Comparison of ENCODE assay signal across 12 cellular contexts in genomic region chr17:80599546-80600305, GRCh38. TPM values are rescaled to one million over a fixed set of nuclear protein-coding genes. Genes with fewer than 3 reads are reported as not detected.
DNase-seq lines count a peak whose midpoint lies in the region; ATAC-seq, FAIRE-seq and TF ChIP-seq lines count a peak whose summit lies in the region.
"Had no signal": no experiment of that assay in that cellular context is flagged by ENCODE, and none has a peak within 500 bp of the region (broad histone marks: within the 10 kb centered on the region; RNA-seq: fewer than 3 reads in every experiment).

No MANE protein-coding gene starts in this region.

- no peak overlapping the region for H3K9ac ChIP-seq in DND-41 (ENCODE audit: low read depth, low read length)

- peaks cover 65% of the 10 kb centered on the region for H3K4me1 Mint-ChIP-seq in activated CD8-positive, alpha-beta memory T cell treated with anti-CD3 and anti-CD28 coated beads, Interleukin-2, amount 10 ng/mL, durations not matched to agents 7 days and 5 days

- POLR2A ChIA-PET in A549 (lab: Yijun Ruan, JAX): no interaction called here

- no peak for TF ChIP-seq CTCF in A549 (IDR thresholded peaks at IDR 0.05)
- no peak for TF ChIP-seq CTCF in DND-41 (IDR thresholded peaks at IDR 0.05; ENCODE audit: borderline replicate concordance, extremely low read depth, low read length, poor library complexity, severe bottlenecking)
- no peak for TF ChIP-seq CTCF in esophagus muscularis mucosa (IDR thresholded peaks at IDR 0.05)

- peak; percentile 83 to 88 for ATAC-seq in A549
- no peak for ATAC-seq in DND-41 (ENCODE audit: insufficient read depth, low read depth)
- ATAC-seq in activated CD8-positive, alpha-beta memory T cell treated with anti-CD3 and anti-CD28 coated beads, Interleukin-2, amount 10 ng/mL, durations not matched to agents 7 days and 5 days: no peak
- peak; percentile 98 for ATAC-seq in left colon
- ATAC-seq in GM18868 (IDR thresholded peaks at IDR 0.05; ENCODE audit: unreplicated experiment): no peak
- ATAC-seq in GM18502 (IDR thresholded peaks at IDR 0.05; ENCODE audit: poor library complexity, unreplicated experiment): no peak

- TF ChIP-seq RAD21 in A549 (conservative IDR thresholded peaks at IDR 0.05 in 1 of 2, IDR thresholded peaks at IDR 0.05 in 1 of 2): no peak

- CTCF ChIA-PET in A549 (lab: Yijun Ruan, JAX): interaction anchor here (1.0 to 1.3 kb wide), 3 partner anchors 13 to 15 kb away, joined by 3 to 4 read pairs (median 3); no protein-coding TSS in a partner anchor
- CTCF ChIA-PET in activated CD8-positive, alpha-beta memory T cell treated with anti-CD3 and anti-CD28 coated beads, Interleukin-2, amount 10 ng/mL, durations not matched to agents 7 days and 5 days (lab: Charles Lee): interaction anchor here (1.4 kb wide), 1 partner anchor 24 kb away, joined by 4 read pairs; no protein-coding TSS in a partner anchor

- DNase-seq in A549 (ENCODE audit: low read depth in 1 of 2, low spot score in 1 of 2): peak; percentile 34 to 69
- DNase-seq in DND-41: no peak
- DNase-seq in activated CD8-positive, alpha-beta memory T cell treated with anti-CD3 and anti-CD28 coated beads, Interleukin-2, amount 10 ng/mL, durations not matched to agents 7 days and 5 days: no peak
- DNase-seq in left colon: peak; percentile 76 to 85
- DNase-seq in esophagus muscularis mucosa (ENCODE audit: extremely low spot score): no peak
- no peak for DNase-seq in SKM-1 treated with dmso at 0.1 percent for 144 hours (lab: John Stamatoyannopoulos, UW; ENCODE audit: unreplicated experiment)
- DNase-seq: brain microvascular endothelial cell, MG63, naive B cell had no signal

- H3K4me3 Mint-ChIP-seq in activated CD8-positive, alpha-beta memory T cell treated with anti-CD3 and anti-CD28 coated beads, Interleukin-2, amount 10 ng/mL, durations not matched to agents 7 days and 5 days: no peak overlapping the region

- no peaks in the 10 kb centered on the region for H3K27me3 Mint-ChIP-seq in activated CD8-positive, alpha-beta memory T cell treated with anti-CD3 and anti-CD28 coated beads, Interleukin-2, amount 10 ng/mL, durations not matched to agents 7 days and 5 days
- H3K27me3 Mint-ChIP-seq: naive B cell had no signal

- no peaks in the 10 kb centered on the region for H3K9me3 Mint-ChIP-seq in activated CD8-positive, alpha-beta memory T cell treated with anti-CD3 and anti-CD28 coated beads, Interleukin-2, amount 10 ng/mL, durations not matched to agents 7 days and 5 days (ENCODE audit: low read depth)
- H3K9me3 Mint-ChIP-seq: naive B cell had no signal

- no peak for TF ChIP-seq POLR2A in A549 (IDR thresholded peaks at IDR 0.05; ENCODE audit: low read length)
- no peak for TF ChIP-seq POLR2A in esophagus muscularis mucosa (IDR thresholded peaks at IDR 0.05; ENCODE audit: low read depth)

- no peak for FAIRE-seq in A549 (lab: Jason Lieb, UNC)

- H3K4me1 ChIP-seq in A549: peaks cover 40% of the 10 kb centered on the region
- H3K4me1 ChIP-seq in DND-41 (ENCODE audit: insufficient read depth, low read length): no peaks in the 10 kb centered on the region
- H3K4me1 ChIP-seq in esophagus muscularis mucosa: peaks cover 8 to 19% (median 18%) of the 10 kb centered on the region in 4 donors

- 64% methylated on average over 8 of the region's 8 CpGs for WGBS in A549 (ENCODE audit: missing lambda C conversion rate)
- 72% methylated on average over 7 of the region's 8 CpGs for WGBS in esophagus muscularis mucosa

- H3K27ac ChIP-seq in A549 (peak overlapping the region; percentile 73 to 83), DND-41 (ENCODE audit: low read length) (peak overlapping the region; percentile 4; the same call in 1 of the 2 replicates), esophagus muscularis mucosa (replicated peaks in 1 of 4) (no peak overlapping the region)
- H3K27ac ChIP-seq: brain microvascular endothelial cell, vagina had no signal

- peaks cover 90% of the 10 kb centered on the region for H3K79me2 ChIP-seq in DND-41 (ENCODE audit: insufficient read depth, low read length)

- H3K36me3 Mint-ChIP-seq in activated CD8-positive, alpha-beta memory T cell treated with anti-CD3 and anti-CD28 coated beads, Interleukin-2, amount 10 ng/mL, durations not matched to agents 7 days and 5 days: peaks cover 12% of the 10 kb centered on the region
- H3K36me3 Mint-ChIP-seq: naive B cell had no signal

- H3K4me2 ChIP-seq in A549 (peak overlapping the region; percentile 78), DND-41 (ENCODE audit: insufficient read depth, low read length) (no peak overlapping the region)

- H3K4me3 ChIP-seq in A549 (no peak overlapping the region), DND-41 (ENCODE audit: low read depth in 1 of 2, low read length in 2 of 2) (no peak overlapping the region), esophagus muscularis mucosa (no peak overlapping the region)
- H3K4me3 ChIP-seq: MG63, vagina had no signal

- H3K27me3 ChIP-seq in DND-41 (ENCODE audit: insufficient read depth, low read length, poor library complexity) (no peaks in the 10 kb centered on the region), esophagus muscularis mucosa (no peaks in the 10 kb centered on the region)
- H3K27me3 ChIP-seq: brain microvascular endothelial cell, MG63, vagina had no signal

- peak overlapping the region; percentile 31 for H3K27ac Mint-ChIP-seq in activated CD8-positive, alpha-beta memory T cell treated with anti-CD3 and anti-CD28 coated beads, Interleukin-2, amount 10 ng/mL, durations not matched to agents 7 days and 5 days

- H3K36me3 ChIP-seq in DND-41 (ENCODE audit: insufficient read depth, low read length): no peaks in the 10 kb centered on the region; the same call in 1 of the 2 replicates
- no peaks in the 10 kb centered on the region for H3K36me3 ChIP-seq in esophagus muscularis mucosa
- H3K36me3 ChIP-seq: brain microvascular endothelial cell, vagina had no signal

- no peak for TF ChIP-seq EP300 in A549 (IDR thresholded peaks at IDR 0.05)
- no peak for TF ChIP-seq EP300 in esophagus muscularis mucosa (IDR thresholded peaks at IDR 0.05)

- no peak overlapping the region for H2AFZ ChIP-seq in DND-41 (ENCODE audit: low read depth, low read length)

- intact Hi-C loops in left colon (cut with DNase I, micrococcal nuclease): no loop called here
- intact Hi-C loops in esophagus muscularis mucosa (cut with DNase I): no loop called here

- H3K9me3 ChIP-seq in A549: no peaks in the 10 kb centered on the region
- no peaks in the 10 kb centered on the region for H3K9me3 ChIP-seq in DND-41 (ENCODE audit: insufficient read depth, low read length, severe bottlenecking)
- no peaks in the 10 kb centered on the region for H3K9me3 ChIP-seq in esophagus muscularis mucosa
- H3K9me3 ChIP-seq: vagina had no signal

- H4K20me1 ChIP-seq in DND-41 (ENCODE audit: insufficient read depth, low read length): peaks cover 56% of the 10 kb centered on the region

TF ChIP-seq in A549, 52 proteins besides CTCF, POLR2A, EP300 and RAD21 (continues in another document):
- TF ChIP-seq E2F6 (IDR thresholded peaks at IDR 0.05; ENCODE audit: borderline replicate concordance, low read depth) (no peak), MYC (IDR thresholded peaks at IDR 0.05; ENCODE audit: borderline replicate concordance, low read length) (no peak), RARB (CRISPR knock-in tag; IDR thresholded peaks at IDR 0.05) (no peak), MAFK (IDR thresholded peaks at IDR 0.05; ENCODE audit: partially characterized antibody) (no peak), BCL3 (IDR thresholded peaks at IDR 0.05) (no peak), ESRRA (IDR thresholded peaks at IDR 0.05; ENCODE audit: borderline replicate concordance, low read length) (no peak), HOXB5 (CRISPR knock-in tag; IDR thresholded peaks at IDR 0.05) (no peak), HES2 (IDR thresholded peaks at IDR 0.05) (no peak), KDM5A (IDR thresholded peaks at IDR 0.05) (no peak), CHD4 (IDR thresholded peaks at IDR 0.05; ENCODE audit: borderline replicate concordance) (no peak), POLR2AphosphoS2 (conservative IDR thresholded peaks at IDR 0.05; ENCODE audit: low read length) (no peak), JUN (IDR thresholded peaks at IDR 0.05) (no peak), EHF (CRISPR knock-in tag; IDR thresholded peaks at IDR 0.05) (no peak)

RNA-seq across cellular contexts. Expression of gene RPTOR, which starts 55.1 kb away (rescaled TPM):
- polyA plus RNA-seq in A549 (2011; rRNA removed) (10.8 and 11.1 TPM in 2 replicates), A549 (2017; fragmentation: RNase III; extraction: RNeasy Plus Mini Kit Qiagen cat#74134 plus additional on column Dnase treatment) (27.1 to 27.9 TPM (median 27.1 TPM) in 3 replicates)
- 18.0 and 19.3 TPM in 2 replicates for polyA plus RNA-seq in A549 (2012; cell fraction: cytosol; rRNA removed)
- 47.9 and 53.7 TPM in 2 replicates for polyA plus RNA-seq in A549 (2012; cell fraction: nucleus; rRNA removed)
- 30.9 and 48.0 TPM in 2 replicates for polyA minus RNA-seq in A549 (2011; rRNA and poly(A)+ RNA removed)
- total RNA-seq in activated CD8-positive, alpha-beta memory T cell treated with anti-CD3 and anti-CD28 coated beads, Interleukin-2, amount 10 ng/mL, durations not matched to agents 7 days and 5 days: 10 to 100 TPM; 60.4 to 87.0 TPM
- total RNA-seq in left colon (10 to 100 TPM; 33.4 to 35.7 TPM), esophagus muscularis mucosa (10 to 100 TPM; 34.1 to 65.8 (median 43.6) TPM)

Comparison
In these comparisons a context has a peak if more than half of its experiments do, and no peak if none do; other contexts are left out.
1. ATAC-seq: peak in A549 (2 of 2) and left colon (single experiment); none in DND-41 (single experiment), activated CD8-positive, alpha-beta memory T cell treated with anti-CD3 and anti-CD28 coated beads, Interleukin-2, amount 10 ng/mL, durations not matched to agents 7 days and 5 days (single experiment), GM18868 (single experiment) and GM18502 (single experiment).
2. DNase-seq: peak in A549 (2 of 2) and left colon (2 of 2); none in DND-41 (single experiment), activated CD8-positive, alpha-beta memory T cell treated with anti-CD3 and anti-CD28 coated beads, Interleukin-2, amount 10 ng/mL, durations not matched to agents 7 days and 5 days (single experiment), esophagus muscularis mucosa (single experiment) and SKM-1 treated with dmso at 0.1 percent for 144 hours (single experiment).
3. H3K27ac ChIP-seq: peak in A549 (2 of 2) and DND-41 (single experiment); none in esophagus muscularis mucosa (0 of 4).